Comparison of ENCODE assay signal across 17 cellular contexts in the genomic region with DNA sequence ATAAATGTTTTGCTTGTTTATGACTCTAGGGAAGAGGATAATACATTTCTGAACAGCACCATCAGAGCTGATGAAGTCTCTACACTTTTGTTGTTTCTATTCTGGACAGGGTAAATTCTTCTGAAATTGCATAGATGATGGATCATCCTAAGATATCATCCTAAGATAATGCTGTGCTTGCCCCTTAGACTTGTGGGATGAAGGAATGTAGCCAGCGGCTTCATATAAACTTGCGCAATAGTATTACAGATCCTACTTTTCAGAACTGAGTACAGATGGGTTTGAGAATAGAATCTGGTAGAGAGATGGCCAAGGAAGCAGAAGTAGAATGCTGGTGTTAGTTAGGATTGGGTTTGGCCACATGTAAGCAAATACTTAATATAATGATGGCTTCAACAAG.
"Had no signal": no experiment of that assay in that cellular context is flagged by ENCODE, and none has a peak within 500 bp of the region (broad histone marks: within the 10 kb centered on the region; RNA-seq: fewer than 3 reads in every experiment).

No MANE protein-coding gene starts in this region.

- H3K9me3 ChIP-seq: adrenal gland, upper lobe of right lung had no signal

- H3K36me3 ChIP-seq: adrenal gland, upper lobe of right lung had no signal

- H3K27me3 Mint-ChIP-seq: activated CD8-positive, alpha-beta T cell treated with anti-CD3 and anti-CD28 coated beads for 36 hours; stimulated activated naive CD8-positive, alpha-beta T cell treated with anti-CD3 and anti-CD28 coated beads, Interleukin-15, amount 100 ng/mL, for 72 hours had no signal

- H3K27ac ChIP-seq: adrenal gland, upper lobe of right lung had no signal

- H3K36me3 Mint-ChIP-seq: activated naive CD4-positive, alpha-beta T cell treated with anti-CD3 and anti-CD28 coated beads, Interleukin-2, amount 50 U/mL, for 24 hours had no signal

- H3K4me1 ChIP-seq: adrenal gland, upper lobe of right lung had no signal

- H3K27me3 ChIP-seq: adrenal gland, dorsolateral prefrontal cortex, upper lobe of right lung had no signal

- H3K4me3 Mint-ChIP-seq: activated CD8-positive, alpha-beta T cell treated with anti-CD3 and anti-CD28 coated beads for 36 hours; activated naive CD4-positive, alpha-beta T cell treated with anti-CD3 and anti-CD28 coated beads, Interleukin-2, amount 50 U/mL, for 24 hours; nephron progenitor cell; stimulated activated naive CD8-positive, alpha-beta T cell treated with anti-CD3 and anti-CD28 coated beads, Interleukin-15, amount 100 ng/mL, for 72 hours had no signal

- H3K4me1 Mint-ChIP-seq: activated naive CD4-positive, alpha-beta T cell treated with anti-CD3 and anti-CD28 coated beads, Interleukin-2, amount 50 U/mL, for 24 hours; stimulated activated naive CD8-positive, alpha-beta T cell treated with anti-CD3 and anti-CD28 coated beads, Interleukin-15, amount 100 ng/mL, for 72 hours had no signal

- H3K4me3 ChIP-seq: adrenal gland, dorsolateral prefrontal cortex, upper lobe of right lung had no signal

- DNase-seq: activated CD4-positive, alpha-beta T cell treated with anti-CD3 and anti-CD28 coated beads for 4 hours; activated CD8-positive, alpha-beta memory T cell treated with anti-CD3 and anti-CD28 coated beads, Interleukin-2, amount 50 U/mL, for 4 hours; activated CD8-positive, alpha-beta T cell treated with anti-CD3 and anti-CD28 coated beads for 36 hours; activated effector memory CD4-positive, alpha-beta T cell treated with anti-CD3 and anti-CD28 coated beads, Interleukin-2, amount 50 U/mL, for 16 hours; activated T-cell treated with anti-CD3 and anti-CD28 coated beads, Interleukin-2, amount 50 U/mL, for 48 hours; adrenal gland; dorsolateral prefrontal cortex; erythroblast; kidney glomerular epithelial cell; mesendoderm; nephron progenitor cell; occipital lobe; stimulated activated CD4-positive, alpha-beta T cell treated with anti-CD3 and anti-CD28 coated beads, Interleukin-1b, Interleukin-23, amount 100 ng/mL, for 48 hours; stimulated activated naive CD8-positive, alpha-beta T cell treated with anti-CD3 and anti-CD28 coated beads, Interleukin-15, amount 100 ng/mL, for 72 hours; upper lobe of right lung had no signal

- H3K27ac Mint-ChIP-seq: activated CD8-positive, alpha-beta T cell treated with anti-CD3 and anti-CD28 coated beads for 36 hours; activated naive CD4-positive, alpha-beta T cell treated with anti-CD3 and anti-CD28 coated beads, Interleukin-2, amount 50 U/mL, for 24 hours; nephron progenitor cell; progenitor cell of endocrine pancreas; stimulated activated naive CD8-positive, alpha-beta T cell treated with anti-CD3 and anti-CD28 coated beads, Interleukin-15, amount 100 ng/mL, for 72 hours had no signal

- H3K9me3 Mint-ChIP-seq: activated CD8-positive, alpha-beta T cell treated with anti-CD3 and anti-CD28 coated beads for 36 hours; activated naive CD4-positive, alpha-beta T cell treated with anti-CD3 and anti-CD28 coated beads, Interleukin-2, amount 50 U/mL, for 24 hours; nephron progenitor cell; stimulated activated naive CD8-positive, alpha-beta T cell treated with anti-CD3 and anti-CD28 coated beads, Interleukin-15, amount 100 ng/mL, for 72 hours had no signal
